23 cellular contexts compared by ENCODE assay signal in genomic region chr1:152743371-152744145, GRCh38. TPM values are rescaled to one million over a fixed set of nuclear protein-coding genes. Genes with fewer than 3 reads are reported as not detected.
"Had no signal": no experiment of that assay in that cellular context is flagged by ENCODE, and none has a peak within 500 bp of the region (broad histone marks: within the 10 kb centered on the region; RNA-seq: fewer than 3 reads in every experiment).

No MANE protein-coding gene starts in this region.

- H3K4me1 ChIP-seq: body of pancreas, lower lobe of right lung, parathyroid adenoma, testis, upper lobe of left lung had no signal

- ATAC-seq: activated CD4-positive, alpha-beta T cell treated with anti-CD3 and anti-CD28 coated beads for 36 hours; activated T-helper 17 cell treated with anti-CD3 and anti-CD28 coated beads, Interleukin-2, amount 50 U/mL, for 72 hours; body of pancreas; lower lobe of right lung; natural killer cell; sciatic nerve; stimulated activated memory B cell treated with anti-CD40 and anti-IgM and Interleukin-4, amounts not matched to agents 10 μg/mL and 1 μg/mL and 100 μg/mL, for 72 hours; WTC11 had no signal

- H3K27me3 ChIP-seq: body of pancreas, hepatocyte, testis, upper lobe of left lung had no signal

- H3K4me2 ChIP-seq: hepatocyte had no signal

- H2AFZ ChIP-seq: hepatocyte, parathyroid adenoma had no signal

- H3K36me3 ChIP-seq: lower lobe of right lung, upper lobe of left lung had no signal

- H3K9ac ChIP-seq: parathyroid adenoma had no signal

- DNase-seq: activated CD4-positive, alpha-beta T cell treated with anti-CD3 and anti-CD28 coated beads for 36 hours; activated CD4-positive, alpha-beta T cell treated with anti-CD3 and anti-CD28 coated beads, Interleukin-2, amount 50 U/mL, for 48 hours; activated naive CD4-positive, alpha-beta T cell treated with Interleukin-2 at 50 U/mL for 16 hours; activated naive CD8-positive, alpha-beta T cell treated with anti-CD3 and anti-CD28 coated beads, Interleukin-2, amount 10 ng/mL, durations not matched to agents 7 days and 5 days; body of pancreas; central memory CD4-positive, alpha-beta T cell; dorsolateral prefrontal cortex; endodermal cell; erythroblast; lower lobe of right lung; natural killer cell; stimulated activated CD4-positive, alpha-beta T cell treated with anti-CD3 and anti-CD28 coated beads, Interleukin-4, amount 100 ng/mL, for 4 hours; testis; upper lobe of left lung had no signal

- H3K4me3 ChIP-seq: body of pancreas, dorsolateral prefrontal cortex, hepatocyte, lower lobe of right lung, testis, upper lobe of left lung had no signal

- H3K27ac ChIP-seq: body of pancreas, dorsolateral prefrontal cortex, hepatocyte, lower lobe of right lung, parathyroid adenoma, testis, upper lobe of left lung had no signal

- H3K9me3 ChIP-seq: body of pancreas, lower lobe of right lung, testis, upper lobe of left lung had no signal

- H3K79me2 ChIP-seq: hepatocyte, parathyroid adenoma had no signal

RNA-seq across cellular contexts. Expression of gene KPRP, which starts 14.3 kb away (rescaled TPM):
- total RNA-seq: activated CD4-positive, alpha-beta T cell treated with anti-CD3 and anti-CD28 coated beads for 36 hours; activated naive CD8-positive, alpha-beta T cell treated with anti-CD3 and anti-CD28 coated beads, Interleukin-2, amount 10 ng/mL, durations not matched to agents 7 days and 5 days; activated T-helper 17 cell treated with anti-CD3 and anti-CD28 coated beads, Interleukin-2, amount 50 U/mL, for 72 hours; body of pancreas; dorsolateral prefrontal cortex; endodermal cell; fibroblast of villous mesenchyme; glomerular endothelial cell; hepatocyte; lower lobe of right lung; natural killer cell; sciatic nerve; T-helper 2 cell treated with Interferon-gamma antibody and Interleukin-4, amounts not matched to agents 100 ng/mL and 5 ng/mL, for 36 hours; testis; upper lobe of left lung; WTC11 had no signal
- polyA plus RNA-seq: hepatocyte had no signal

RNA-seq across cellular contexts. Expression of gene LCE1F, which starts 31.4 kb away (rescaled TPM):
- total RNA-seq: activated CD4-positive, alpha-beta T cell treated with anti-CD3 and anti-CD28 coated beads for 36 hours; activated naive CD8-positive, alpha-beta T cell treated with anti-CD3 and anti-CD28 coated beads, Interleukin-2, amount 10 ng/mL, durations not matched to agents 7 days and 5 days; activated T-helper 17 cell treated with anti-CD3 and anti-CD28 coated beads, Interleukin-2, amount 50 U/mL, for 72 hours; body of pancreas; dorsolateral prefrontal cortex; endodermal cell; fibroblast of villous mesenchyme; glomerular endothelial cell; hepatocyte; lower lobe of right lung; natural killer cell; sciatic nerve; T-helper 2 cell treated with Interferon-gamma antibody and Interleukin-4, amounts not matched to agents 100 ng/mL and 5 ng/mL, for 36 hours; testis; upper lobe of left lung; WTC11 had no signal
- polyA plus RNA-seq: hepatocyte had no signal

RNA-seq across cellular contexts. Expression of gene LCE4A, which starts 35.6 kb away (rescaled TPM):
- total RNA-seq: activated CD4-positive, alpha-beta T cell treated with anti-CD3 and anti-CD28 coated beads for 36 hours; activated naive CD8-positive, alpha-beta T cell treated with anti-CD3 and anti-CD28 coated beads, Interleukin-2, amount 10 ng/mL, durations not matched to agents 7 days and 5 days; activated T-helper 17 cell treated with anti-CD3 and anti-CD28 coated beads, Interleukin-2, amount 50 U/mL, for 72 hours; body of pancreas; dorsolateral prefrontal cortex; endodermal cell; fibroblast of villous mesenchyme; glomerular endothelial cell; hepatocyte; lower lobe of right lung; natural killer cell; sciatic nerve; T-helper 2 cell treated with Interferon-gamma antibody and Interleukin-4, amounts not matched to agents 100 ng/mL and 5 ng/mL, for 36 hours; testis; upper lobe of left lung; WTC11 had no signal
- polyA plus RNA-seq: hepatocyte had no signal

RNA-seq across cellular contexts. Expression of gene LCE1E, which starts 42.5 kb away (rescaled TPM):
- total RNA-seq: activated CD4-positive, alpha-beta T cell treated with anti-CD3 and anti-CD28 coated beads for 36 hours; activated naive CD8-positive, alpha-beta T cell treated with anti-CD3 and anti-CD28 coated beads, Interleukin-2, amount 10 ng/mL, durations not matched to agents 7 days and 5 days; activated T-helper 17 cell treated with anti-CD3 and anti-CD28 coated beads, Interleukin-2, amount 50 U/mL, for 72 hours; body of pancreas; dorsolateral prefrontal cortex; endodermal cell; fibroblast of villous mesenchyme; glomerular endothelial cell; hepatocyte; lower lobe of right lung; natural killer cell; sciatic nerve; T-helper 2 cell treated with Interferon-gamma antibody and Interleukin-4, amounts not matched to agents 100 ng/mL and 5 ng/mL, for 36 hours; testis; upper lobe of left lung; WTC11 had no signal
- polyA plus RNA-seq: hepatocyte had no signal

RNA-seq across cellular contexts. Expression of gene LCE2A, which starts 45.4 kb away (rescaled TPM):
- total RNA-seq: activated CD4-positive, alpha-beta T cell treated with anti-CD3 and anti-CD28 coated beads for 36 hours; activated naive CD8-positive, alpha-beta T cell treated with anti-CD3 and anti-CD28 coated beads, Interleukin-2, amount 10 ng/mL, durations not matched to agents 7 days and 5 days; activated T-helper 17 cell treated with anti-CD3 and anti-CD28 coated beads, Interleukin-2, amount 50 U/mL, for 72 hours; body of pancreas; dorsolateral prefrontal cortex; endodermal cell; glomerular endothelial cell; hepatocyte; lower lobe of right lung; natural killer cell; sciatic nerve; T-helper 2 cell treated with Interferon-gamma antibody and Interleukin-4, amounts not matched to agents 100 ng/mL and 5 ng/mL, for 36 hours; testis; upper lobe of left lung; WTC11 had no signal
- polyA plus RNA-seq: hepatocyte had no signal
